In genomic region chr17:44362479-44362963, GRCh38 we compare ENCODE assay signal across 1 cellular context.
TF ChIP-seq lines count a peak whose summit lies in the region.

No MANE protein-coding gene starts in this region.

TF ChIP-seq in K562, 482 proteins besides CTCF, POLR2A, EP300 and RAD21:
- TF ChIP-seq ZNF740 (CRISPR knock-in tag; IDR thresholded peaks at IDR 0.05) (peak; percentile 30), ZNF740 (tag; IDR thresholded peaks at IDR 0.05) (no peak), THRB (CRISPR knock-in tag; conservative IDR thresholded peaks at IDR 0.05) (no peak)
